In the genomic region with DNA sequence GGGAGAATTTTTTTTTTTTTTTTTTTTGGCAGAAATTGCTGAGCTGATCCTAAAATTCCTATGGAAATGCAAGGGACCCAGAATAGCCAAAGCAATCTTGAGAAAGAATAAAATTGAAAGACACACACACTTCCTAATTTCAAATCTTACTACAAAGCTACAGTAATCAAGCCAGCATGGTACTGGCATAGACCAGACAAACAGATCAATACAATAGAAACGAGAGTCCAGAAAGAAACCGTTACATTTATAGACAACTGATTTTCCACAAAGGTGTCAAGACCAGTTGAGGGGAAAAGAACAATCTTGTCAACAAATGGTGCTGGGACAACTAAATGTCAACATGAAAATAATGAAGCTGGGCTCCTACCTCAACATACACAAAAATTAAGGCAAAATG, we compare ENCODE assay signal across 26 cellular contexts. TPM values are rescaled to one million over a fixed set of nuclear protein-coding genes. Genes with fewer than 3 reads are reported as not detected.
DNase-seq lines count a peak whose midpoint lies in the region; ATAC-seq, FAIRE-seq and TF ChIP-seq lines count a peak whose summit lies in the region.
"Had no signal": no experiment of that assay in that cellular context is flagged by ENCODE, and none has a peak within 500 bp of the region (broad histone marks: within the 10 kb centered on the region; RNA-seq: fewer than 3 reads in every experiment).

No MANE protein-coding gene starts in this region.

- BruUV-seq in HepG2 (replicated peaks; lab: Mats Ljungman, UMichigan) (no TSS peak), Caco-2 (replicated peaks; lab: Mats Ljungman, UMichigan) (no TSS peak)

- H3K9ac ChIP-seq in HepG2 (ENCODE audit: insufficient read depth, low read depth, low read length), result no peak overlapping the region
- H3K9ac ChIP-seq: BLaER1 had no signal

- no peak for TF ChIP-seq RAD21 in HepG2 (CRISPR knock-in tag; IDR thresholded peaks at IDR 0.05)

- no peak overlapping the region for H3K27ac ChIP-seq in CD4-positive, alpha-beta T cell (ENCODE audit: low read depth, low read length)
- no peak overlapping the region for H3K27ac ChIP-seq in HepG2 (ENCODE audit: extremely low read length, insufficient read depth, low read length)
- H3K27ac ChIP-seq: BLaER1 had no signal

- no peaks in the 10 kb centered on the region for H3K27me3 Mint-ChIP-seq in CD4-positive, alpha-beta T cell
- H3K27me3 Mint-ChIP-seq in T-helper 17 cell, result no peaks in the 10 kb centered on the region
- H3K27me3 Mint-ChIP-seq in central memory CD8-positive, alpha-beta T cell, result no peaks in the 10 kb centered on the region
- no peaks in the 10 kb centered on the region for H3K27me3 Mint-ChIP-seq in Caco-2 (ENCODE audit: insufficient read depth, unreplicated experiment)

- no peaks in the 10 kb centered on the region for H3K27me3 ChIP-seq in CD4-positive, alpha-beta T cell (ENCODE audit: control insufficient read depth, insufficient read depth, low read length)
- H3K27me3 ChIP-seq in HepG2 (ENCODE audit: control insufficient read depth in 1 of 2, insufficient read depth in 2 of 2, low read length in 2 of 2) (no peaks in the 10 kb centered on the region), Caco-2 (replicated peaks; ENCODE audit: control insufficient read depth, insufficient read depth, low read length) (no peaks in the 10 kb centered on the region)
- H3K27me3 ChIP-seq: BE2C, BLaER1 had no signal

- H3K4me1 Mint-ChIP-seq in CD4-positive, alpha-beta T cell (ENCODE audit: low read depth), result peaks cover 71% of the 10 kb centered on the region
- peaks cover 31% of the 10 kb centered on the region for H3K4me1 Mint-ChIP-seq in T-helper 17 cell
- H3K4me1 Mint-ChIP-seq in central memory CD8-positive, alpha-beta T cell, result peaks cover 37% of the 10 kb centered on the region
- H3K4me1 Mint-ChIP-seq in Caco-2 (ENCODE audit: low read depth, unreplicated experiment), result peaks cover 28% of the 10 kb centered on the region
- H3K4me1 Mint-ChIP-seq: CD14-positive monocyte had no signal

- H3K36me3 ChIP-seq in HepG2 (replicated peaks in 1 of 2; ENCODE audit: control insufficient read depth in 1 of 2, insufficient read depth in 2 of 2, low read length in 2 of 2) (peaks cover 0 to 4% of the 10 kb centered on the region in 2 experiments; a peak in 1 of 5 replicates), Caco-2 (ENCODE audit: control insufficient read depth, insufficient read depth, low read length) (no peaks in the 10 kb centered on the region)
- H3K36me3 ChIP-seq: BE2C had no signal

- intact Hi-C loops in CD4-positive, alpha-beta T cell (cut with DNase I, micrococcal nuclease), result no loop called here
- intact Hi-C loops in HepG2 (cut with micrococcal nuclease; ENCODE audit: unreplicated experiment), result no loop called here
- intact Hi-C loops in Caco-2 (cut with micrococcal nuclease; ENCODE audit: unreplicated experiment), result no loop called here

- TF ChIP-seq CTCF in CD4-positive, alpha-beta T cell (IDR thresholded peaks at IDR 0.05), result no peak
- TF ChIP-seq CTCF in HepG2 (CRISPR knock-in tag; IDR thresholded peaks at IDR 0.05), result no peak
- no peak for TF ChIP-seq CTCF in foreskin fibroblast (IDR thresholded peaks at IDR 0.05; ENCODE audit: low read depth, low read length)
- no peak for TF ChIP-seq CTCF in Caco-2 (IDR thresholded peaks at IDR 0.05; ENCODE audit: insufficient read depth in 1 of 2, low read depth in 1 of 2, low read length in 1 of 2, severe bottlenecking in 1 of 2, unreplicated experiment in 1 of 2)

- H4K20me1 ChIP-seq in HepG2 (ENCODE audit: insufficient read depth, low read length), result peaks cover 26% of the 10 kb centered on the region; the same call in 1 of the 2 replicates

- no peak for DNase-seq in CD4-positive, alpha-beta T cell
- DNase-seq in T-helper 17 cell (no peak), HepG2 (ENCODE audit: low spot score) (no peak), SK-N-DZ (ENCODE audit: low spot score) (no peak), foreskin fibroblast (no peak), Caco-2 (no peak)
- DNase-seq in central memory CD8-positive, alpha-beta T cell (ENCODE audit: low spot score in 2 of 2), result no peak
- no peak for DNase-seq in activated CD8-positive, alpha-beta memory T cell treated with anti-CD3 and anti-CD28 coated beads, Interleukin-2, amount 50 U/mL, for 4 hours
- DNase-seq: 8988T; ACHN; BE2C; C1 segment of cervical spinal cord; CD4-positive, CD25-positive, alpha-beta regulatory T cell; CD8-positive, alpha-beta T cell; DMS 273 treated with DMSO at 0.1 percent for 48 hours; DMS153; DMS53; DMS79; DND-41 had no signal

- H3K79me2 ChIP-seq in HepG2 (ENCODE audit: insufficient read depth, low read length), result peaks cover 86% of the 10 kb centered on the region

- H3K4me3 ChIP-seq in HepG2 (replicated peaks in 1 of 3; ENCODE audit: insufficient read depth in 1 of 3, low read depth in 2 of 3, low read length in 3 of 3) (no peak overlapping the region), foreskin fibroblast (ENCODE audit: low read depth in 1 of 2, low read length in 2 of 2) (no peak overlapping the region), Caco-2 (ENCODE audit: low read depth, low read length) (no peak overlapping the region)
- H3K4me3 ChIP-seq: BLaER1, GM12878 had no signal

- no peak for ATAC-seq in CD4-positive, alpha-beta T cell (ENCODE audit: poor library complexity)
- ATAC-seq in T-helper 17 cell (no peak), HepG2 (no peak)
- ATAC-seq in central memory CD8-positive, alpha-beta T cell (replicated peaks; ENCODE audit: extremely low read depth, poor library complexity, severe bottlenecking), result no peak
- ATAC-seq: CD8-positive, alpha-beta T cell; GM12878 had no signal

- no peak overlapping the region for H3K4me3 Mint-ChIP-seq in CD4-positive, alpha-beta T cell
- H3K4me3 Mint-ChIP-seq in T-helper 17 cell (no peak overlapping the region), Caco-2 (ENCODE audit: unreplicated experiment) (no peak overlapping the region)
- H3K4me3 Mint-ChIP-seq in central memory CD8-positive, alpha-beta T cell, result no peak overlapping the region
- H3K4me3 Mint-ChIP-seq: CD14-positive monocyte; CD4-positive, CD25-positive, alpha-beta regulatory T cell; CD8-positive, alpha-beta T cell had no signal

- POLR2A ChIA-PET in CD4-positive, alpha-beta T cell (lab: Charles Lee), result interaction anchor here (1.1 kb wide), 1 partner anchor 35 kb away, joined by 3 read pairs; the partner anchor contains the start of gene LARP4B
- POLR2A ChIA-PET in HepG2 (lab: Yijun Ruan, JAX) (no interaction called here), Caco-2 (lab: Charles Lee) (interaction anchor here (0.6 to 0.7 kb wide), 2 partner anchors 91 to 188 kb away, joined by 4 to 12 read pairs; partner anchors contain the start of gene GTPBP4)

- 92% methylated on average over 2 of the region's 2 CpGs for WGBS in HepG2 (ENCODE audit: low lambda C conversion rate)

- no peak overlapping the region for H3K4me2 ChIP-seq in HepG2 (ENCODE audit: low read depth, low read length)
- H3K4me2 ChIP-seq: BLaER1 had no signal

- H3K9me3 Mint-ChIP-seq in CD4-positive, alpha-beta T cell, result no peaks in the 10 kb centered on the region
- no peaks in the 10 kb centered on the region for H3K9me3 Mint-ChIP-seq in central memory CD8-positive, alpha-beta T cell
- H3K9me3 Mint-ChIP-seq in Caco-2 (ENCODE audit: unreplicated experiment), result no peaks in the 10 kb centered on the region
- H3K9me3 Mint-ChIP-seq: CD14-positive monocyte; CD4-positive, CD25-positive, alpha-beta regulatory T cell; CD8-positive, alpha-beta T cell had no signal

- FAIRE-seq in HepG2 (lab: Jason Lieb, UNC), result no peak
- FAIRE-seq: A204.1, G401.6, GM12878, GM12892, GM18507 had no signal

- TF ChIP-seq POLR2A in HepG2 (IDR thresholded peaks at IDR 0.05; ENCODE audit: insufficient read depth in 1 of 2, low read depth in 2 of 2, low read length in 2 of 2), result no peak

- no peak for TF ChIP-seq EP300 in HepG2 (IDR thresholded peaks at IDR 0.05; ENCODE audit: low read depth in 2 of 2, low read length in 2 of 2)
- TF ChIP-seq EP300 in HepG2 (CRISPR knock-in tag; IDR thresholded peaks at IDR 0.05; ENCODE audit: borderline replicate concordance), result no peak

- no peaks in the 10 kb centered on the region for H3K9me3 ChIP-seq in CD4-positive, alpha-beta T cell (ENCODE audit: control insufficient read depth, low read length)
- H3K9me3 ChIP-seq in T-helper 17 cell (ENCODE audit: control insufficient read depth, low read length, poor library complexity, severe bottlenecking) (no peaks in the 10 kb centered on the region), HepG2 (ENCODE audit: low read length) (no peaks in the 10 kb centered on the region), Caco-2 (no peaks in the 10 kb centered on the region)
- H3K9me3 ChIP-seq: BE2C, BLaER1 had no signal

- CTCF ChIA-PET in CD4-positive, alpha-beta T cell (lab: Charles Lee), result interaction anchor here (0.6 to 1.2 kb wide), 2 partner anchors 9 to 91 kb away, joined by 3 read pairs; partner anchors contain the start of gene GTPBP4
- CTCF ChIA-PET in HepG2 (lab: Yijun Ruan, JAX; ENCODE audit: low intra/inter-chr PET ratio, low total read pairs) (no interaction called here), Caco-2 (lab: Charles Lee) (interaction anchor here (0.6 to 0.7 kb wide), 3 partner anchors 35 to 337 kb away, joined by 4 to 7 read pairs (median 5); partner anchors contain the start of gene LARP4B)

- peak overlapping the region; percentile 25 for H3K27ac Mint-ChIP-seq in CD4-positive, alpha-beta T cell
- H3K27ac Mint-ChIP-seq in T-helper 17 cell, result peak overlapping the region; percentile 66
- H3K27ac Mint-ChIP-seq in central memory CD8-positive, alpha-beta T cell (ENCODE audit: low read depth), result peak overlapping the region; percentile 29
- no peak overlapping the region for H3K27ac Mint-ChIP-seq in Caco-2 (ENCODE audit: unreplicated experiment)
- H3K27ac Mint-ChIP-seq: CD8-positive, alpha-beta T cell had no signal

- peaks cover 9% of the 10 kb centered on the region for H3K36me3 Mint-ChIP-seq in CD4-positive, alpha-beta T cell (ENCODE audit: low read depth)
- H3K36me3 Mint-ChIP-seq in T-helper 17 cell (ENCODE audit: low read depth), result no peaks in the 10 kb centered on the region
- peaks cover 3% of the 10 kb centered on the region for H3K36me3 Mint-ChIP-seq in central memory CD8-positive, alpha-beta T cell (ENCODE audit: insufficient read depth)
- H3K36me3 Mint-ChIP-seq in Caco-2 (ENCODE audit: insufficient read depth, unreplicated experiment), result peaks cover 46% of the 10 kb centered on the region

- H2AFZ ChIP-seq in HepG2 (ENCODE audit: low read length), result no peak overlapping the region

- in situ Hi-C loops in HepG2 (cut with HindIII; ENCODE audit: extremely low pct_ligation_motif_present, low pct_unique_long_range_greater_than_20kb), result no loop called here

- H3K4me1 ChIP-seq in HepG2 (ENCODE audit: insufficient read depth, low read length) (peaks cover 10% of the 10 kb centered on the region), Caco-2 (peaks cover 6% of the 10 kb centered on the region; the same call in 1 of the 2 replicates)
- H3K4me1 ChIP-seq: BE2C had no signal

RNA-seq across cellular contexts. Expression of gene LARP4B, which starts 34.5 kb away (rescaled TPM):
- total RNA-seq in CD4-positive, alpha-beta T cell, result 10 to 100 TPM; 33.1 to 40.2 TPM
- 10 to 100 TPM; 59.4 to 72.9 TPM for total RNA-seq in T-helper 17 cell
- 19.5 and 23.6 TPM in 2 replicates for total RNA-seq in HepG2 (2016; rRNA removed; fragmentation: Illumina TruSeq; extraction: Trizol)
- total RNA-seq in HepG2 (2016; cell fraction: cytosol; rRNA removed; fragmentation: Illumina TruSeq; extraction: Trizol; ENCODE audit: low read depth), result 14.7 and 23.0 TPM in 2 replicates
- total RNA-seq in HepG2 (2016; cell fraction: insoluble cytoplasmic fraction; rRNA removed; fragmentation: Illumina TruSeq; extraction: Trizol), result 19.2 and 20.0 TPM in 2 replicates
- total RNA-seq in HepG2 (2016; cell fraction: membrane; rRNA removed; fragmentation: Illumina TruSeq; extraction: Trizol), result 15.0 and 15.8 TPM in 2 replicates
- 26.7 and 30.9 TPM in 2 replicates for total RNA-seq in HepG2 (2016; cell fraction: nucleus; rRNA removed; fragmentation: Illumina TruSeq; extraction: Trizol)
- 29.4 and 30.2 TPM in 2 replicates for polyA plus RNA-seq in HepG2 (2011; rRNA removed)
- 17.2 and 19.1 TPM in 2 replicates for polyA plus RNA-seq in HepG2 (2011; cell fraction: cytosol; rRNA removed)
- 47.0 and 50.9 TPM in 2 replicates for polyA plus RNA-seq in HepG2 (2011; cell fraction: nucleus; rRNA removed)
- polyA plus RNA-seq in HepG2 (2012), result 21.6 and 23.2 TPM in 2 replicates
- polyA plus RNA-seq in HepG2 (2016; cell fraction: cytosol; fragmentation: Illumina TruSeq; extraction: Trizol; ENCODE audit: low read depth), result 0.96 and 1.0 TPM in 2 replicates
- 20.6 and 24.1 TPM in 2 replicates for polyA plus RNA-seq in HepG2 (2016; cell fraction: insoluble cytoplasmic fraction; fragmentation: Illumina TruSeq; extraction: Trizol; ENCODE audit: low read depth)
- 4.4 and 4.9 TPM in 2 replicates for polyA plus RNA-seq in HepG2 (2016; cell fraction: membrane; fragmentation: Illumina TruSeq; extraction: Trizol; ENCODE audit: low read depth)
- 31.6 and 31.8 TPM in 2 replicates for polyA plus RNA-seq in HepG2 (2016; cell fraction: nucleus; fragmentation: Illumina TruSeq; extraction: Trizol; ENCODE audit: insufficient read depth, low read depth)
- polyA minus RNA-seq in HepG2 (2011; rRNA and poly(A)+ RNA removed; ENCODE audit: low replicate concordance), result 61.5 and 94.1 TPM in 2 replicates
- 27.4 and 36.0 TPM in 2 replicates for polyA minus RNA-seq in HepG2 (2011; cell fraction: cytosol; rRNA and poly(A)+ RNA removed)
- 92.4 and 94.1 TPM in 2 replicates for polyA minus RNA-seq in HepG2 (2011; cell fraction: nucleus; rRNA and poly(A)+ RNA removed)
- 20.2 and 29.4 TPM in 2 replicates for polyA plus RNA-seq in SK-N-DZ (2014; cell fraction: cytosol; rRNA removed)
- polyA plus RNA-seq in SK-N-DZ (2014; cell fraction: nucleus; rRNA removed), result 29.0 and 48.3 TPM in 2 replicates
- total RNA-seq in Caco-2 (2022), result 230 and 235 TPM in 2 replicates
